Comparison of ENCODE assay signal across 2 cellular contexts in genomic region chr11:75328426-75329277, GRCh38.
A peak's percentile ranks its signal among the peaks of the same experiment; 100 is the strongest.
TF ChIP-seq lines count a peak whose summit lies in the region.

No MANE protein-coding gene starts in this region.

TF ChIP-seq in IMR-90, 13 proteins besides CTCF, POLR2A, EP300 and RAD21 (continued from another document):
- TF ChIP-seq, protein P1, sequence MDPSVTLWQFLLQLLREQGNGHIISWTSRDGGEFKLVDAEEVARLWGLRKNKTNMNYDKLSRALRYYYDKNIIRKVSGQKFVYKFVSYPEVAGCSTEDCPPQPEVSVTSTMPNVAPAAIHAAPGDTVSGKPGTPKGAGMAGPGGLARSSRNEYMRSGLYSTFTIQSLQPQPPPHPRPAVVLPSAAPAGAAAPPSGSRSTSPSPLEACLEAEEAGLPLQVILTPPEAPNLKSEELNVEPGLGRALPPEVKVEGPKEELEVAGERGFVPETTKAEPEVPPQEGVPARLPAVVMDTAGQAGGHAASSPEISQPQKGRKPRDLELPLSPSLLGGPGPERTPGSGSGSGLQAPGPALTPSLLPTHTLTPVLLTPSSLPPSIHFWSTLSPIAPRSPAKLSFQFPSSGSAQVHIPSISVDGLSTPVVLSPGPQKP (IDR thresholded peaks at IDR 0.05; ENCODE audit: borderline replicate concordance, low read depth, low read length) = no peak
TF ChIP-seq in IMR-90: peak in this region for 1.

TF ChIP-seq in PFSK-1, 5 proteins besides CTCF, POLR2A, EP300 and RAD21 (continued from another document):
- TF ChIP-seq REST (IDR thresholded peaks at IDR 0.05; ENCODE audit: insufficient read depth in 1 of 2, low read depth in 2 of 2, low read length in 2 of 2) (no peak), FOXP2 (optimal IDR thresholded peaks at IDR 0.05; ENCODE audit: borderline replicate concordance, extremely low read depth, extremely low read length, insufficient read depth) (peak; percentile 45)
